ENCODE assay signal across 10 cellular contexts in genomic region chr10:104259999-104260774, GRCh38. TPM values are rescaled to one million over a fixed set of nuclear protein-coding genes. Genes with fewer than 3 reads are reported as not detected.
DNase-seq lines count a peak whose midpoint lies in the region; ATAC-seq, FAIRE-seq and TF ChIP-seq lines count a peak whose summit lies in the region.
"Had no signal": no experiment of that assay in that cellular context is flagged by ENCODE, and none has a peak within 500 bp of the region (broad histone marks: within the 10 kb centered on the region; RNA-seq: fewer than 3 reads in every experiment).

No MANE protein-coding gene starts in this region.

- no peak for ATAC-seq in left lung

- 69 to 77% methylated on average over 6 of the region's 6 CpGs for WGBS in thyroid gland, 2 donors

- intact Hi-C loops in left lung (cut with DNase I) = no loop called here
- intact Hi-C loops in thyroid gland (cut with DNase I) = no loop called here

- H3K36me3 ChIP-seq in bronchial epithelial cell (ENCODE audit: control insufficient read depth, insufficient read depth, low read length) = peaks cover 13% of the 10 kb centered on the region
- peaks cover 0 to 78% of the 10 kb centered on the region in 2 donors for H3K36me3 ChIP-seq in left lung
- H3K36me3 ChIP-seq in thyroid gland = peaks cover 16 to 21% of the 10 kb centered on the region in 2 donors
- H3K36me3 ChIP-seq in BE2C = peaks cover 51% of the 10 kb centered on the region

- H3K27ac ChIP-seq in left lung (peak overlapping the region; percentile 27 to 75), thyroid gland (peak overlapping the region; percentile 68 to 74 (median 71))

- TF ChIP-seq POLR2A in thyroid gland (IDR thresholded peaks at IDR 0.05) = no peak

- no peak overlapping the region for H3K4me3 Mint-ChIP-seq in activated CD4-positive, alpha-beta T cell treated with anti-CD3 and anti-CD28 coated beads, Interleukin-2, amount 10 ng/mL, durations not matched to agents 7 days and 5 days

- H3K4me1 ChIP-seq in left lung = peaks cover 15 to 84% of the 10 kb centered on the region in 2 donors
- H3K4me1 ChIP-seq in thyroid gland = peaks cover 25 to 51% of the 10 kb centered on the region in 2 donors
- H3K4me1 ChIP-seq in BE2C = no peaks in the 10 kb centered on the region; the same call in 1 of the 2 replicates

- H3K27me3 ChIP-seq in bronchial epithelial cell (ENCODE audit: control insufficient read depth, insufficient read depth, low read length) (no peaks in the 10 kb centered on the region), left lung (no peaks in the 10 kb centered on the region), thyroid gland (no peaks in the 10 kb centered on the region), BE2C (no peaks in the 10 kb centered on the region)

- TF ChIP-seq CTCF in bronchial epithelial cell (IDR thresholded peaks at IDR 0.05; ENCODE audit: insufficient read depth, low read length, severe bottlenecking) = no peak
- TF ChIP-seq CTCF in left lung (IDR thresholded peaks at IDR 0.05) = no peak
- no peak for TF ChIP-seq CTCF in thyroid gland (IDR thresholded peaks at IDR 0.05)
- TF ChIP-seq CTCF in D721Med (IDR thresholded peaks at IDR 0.05; ENCODE audit: insufficient read depth, missing control alignments) = no peak
- TF ChIP-seq CTCF in BE2C (IDR thresholded peaks at IDR 0.05; ENCODE audit: low read depth, low read length) = no peak

- no peaks in the 10 kb centered on the region for H3K27me3 Mint-ChIP-seq in activated CD4-positive, alpha-beta T cell treated with anti-CD3 and anti-CD28 coated beads, Interleukin-2, amount 10 ng/mL, durations not matched to agents 7 days and 5 days

- FAIRE-seq in bronchial epithelial cell (lab: Jason Lieb, UNC) = no peak
- no peak for FAIRE-seq in D721Med (lab: Jason Lieb, UNC)

- peak overlapping the region; percentile 84 for H3K27ac Mint-ChIP-seq in activated CD4-positive, alpha-beta T cell treated with anti-CD3 and anti-CD28 coated beads, Interleukin-2, amount 10 ng/mL, durations not matched to agents 7 days and 5 days

- H3K9me3 ChIP-seq in left lung (no peaks in the 10 kb centered on the region), thyroid gland (no peaks in the 10 kb centered on the region), BE2C (no peaks in the 10 kb centered on the region)

- POLR2A ChIA-PET in activated CD4-positive, alpha-beta T cell treated with anti-CD3 and anti-CD28 coated beads, Interleukin-2, amount 10 ng/mL, durations not matched to agents 7 days and 5 days (lab: Charles Lee) = no interaction called here

- DNase-seq in activated CD4-positive, alpha-beta T cell treated with anti-CD3 and anti-CD28 coated beads, Interleukin-2, amount 10 ng/mL, durations not matched to agents 7 days and 5 days = no peak
- no peak for DNase-seq in activated CD4-positive, alpha-beta T cell treated with anti-CD3 and anti-CD28 coated beads for 1 hour
- peak; percentile 38 for DNase-seq in bronchial epithelial cell (ENCODE audit: low read depth)
- DNase-seq in left lung = no peak
- DNase-seq in thyroid gland = peak; percentile 20 to 51
- no peak for DNase-seq in stimulated activated naive CD4-positive, alpha-beta T cell treated with Interleukin-2 at 50 U/mL for 16 hours (lab: John Stamatoyannopoulos, UW)
- no peak for DNase-seq in D721Med (ENCODE audit: insufficient read length, low spot score)
- DNase-seq in BE2C = no peak
- DNase-seq: activated CD4-positive, alpha-beta T cell treated with anti-CD3 and anti-CD28 coated beads, Interleukin-2, amount 50 U/mL, for 1 hour; NCI-H2171 had no signal

- no peaks in the 10 kb centered on the region for H3K9me3 Mint-ChIP-seq in activated CD4-positive, alpha-beta T cell treated with anti-CD3 and anti-CD28 coated beads, Interleukin-2, amount 10 ng/mL, durations not matched to agents 7 days and 5 days

- CTCF ChIA-PET in activated CD4-positive, alpha-beta T cell treated with anti-CD3 and anti-CD28 coated beads, Interleukin-2, amount 10 ng/mL, durations not matched to agents 7 days and 5 days (lab: Charles Lee) = interaction anchor here (0.9 to 1.1 kb wide), 2 partner anchors 15 to 16 kb away, joined by 3 to 6 read pairs; no protein-coding TSS in a partner anchor

- peaks cover 65% of the 10 kb centered on the region for H3K36me3 Mint-ChIP-seq in activated CD4-positive, alpha-beta T cell treated with anti-CD3 and anti-CD28 coated beads, Interleukin-2, amount 10 ng/mL, durations not matched to agents 7 days and 5 days (ENCODE audit: low read depth)

- H3K4me1 Mint-ChIP-seq in activated CD4-positive, alpha-beta T cell treated with anti-CD3 and anti-CD28 coated beads, Interleukin-2, amount 10 ng/mL, durations not matched to agents 7 days and 5 days = peaks cover 71% of the 10 kb centered on the region

- H3K4me3 ChIP-seq in bronchial epithelial cell (ENCODE audit: low read depth, low read length) (no peak overlapping the region), left lung (peak overlapping the region in 1 of 2 donors; percentile 8), thyroid gland (replicated peaks in 1 of 3) (no peak overlapping the region), BE2C (ENCODE audit: low read depth, low read length) (no peak overlapping the region)

RNA-seq across cellular contexts. Expression of gene GSTO1, which starts 5.5 kb away (rescaled TPM):
- total RNA-seq in activated CD4-positive, alpha-beta T cell treated with anti-CD3 and anti-CD28 coated beads, Interleukin-2, amount 10 ng/mL, durations not matched to agents 7 days and 5 days = 100 to 1,000 TPM; 129 to 139 TPM
- total RNA-seq in bronchial epithelial cell (75.8 and 158 TPM in 2 replicates), left lung (100 to 1,000 TPM; 106 to 157 TPM), thyroid gland (100 to 1,000 TPM in 2 of 4 donors, 10 to 100 TPM in 2; 86.1 to 129 (median 102) TPM)
- 83.4 TPM for polyA plus RNA-seq in BE2C (2012; ENCODE audit: insufficient read depth, insufficient read length, low read depth)

RNA-seq across cellular contexts. Expression of gene GSTO2, which starts 8.8 kb away (rescaled TPM):
- 1 to 10 TPM in 1 of 2 experiments, under 1 TPM in 1; 0.81 to 1.3 TPM for total RNA-seq in activated CD4-positive, alpha-beta T cell treated with anti-CD3 and anti-CD28 coated beads, Interleukin-2, amount 10 ng/mL, durations not matched to agents 7 days and 5 days
- total RNA-seq in bronchial epithelial cell = 24.7 and 29.2 TPM in 2 replicates
- 10 to 100 TPM in 1 of 2 donors, 1 to 10 TPM in 1; 9.5 to 13.4 TPM for total RNA-seq in left lung
- total RNA-seq in thyroid gland = 10 to 100 TPM in 3 of 4 donors, 1 to 10 TPM in 1; 7.5 to 16.3 (median 12.8) TPM
- 0.68 TPM for polyA plus RNA-seq in BE2C (2012; ENCODE audit: insufficient read depth, insufficient read length, low read depth)

RNA-seq across cellular contexts. Expression of gene CFAP43, which starts 28.0 kb away (rescaled TPM):
- not detected for total RNA-seq in activated CD4-positive, alpha-beta T cell treated with anti-CD3 and anti-CD28 coated beads, Interleukin-2, amount 10 ng/mL, durations not matched to agents 7 days and 5 days
- total RNA-seq in bronchial epithelial cell = 0.26 and 0.38 TPM in 2 replicates
- 1 to 10 TPM in 1 of 2 donors, under 1 TPM in 1; 0.70 to 7.4 TPM for total RNA-seq in left lung
- 10 to 100 TPM in 2 of 4 donors, 1 to 10 TPM in 2; 8.2 to 16.9 (median 11.5) TPM for total RNA-seq in thyroid gland
- polyA plus RNA-seq in BE2C (2012; ENCODE audit: insufficient read depth, insufficient read length, low read depth) = not detected

Comparison
In these comparisons a context has a peak if more than half of its experiments do, and no peak if none do; other contexts are left out.
1. DNase-seq: peak in bronchial epithelial cell (single experiment) and thyroid gland (2 of 2); none in activated CD4-positive, alpha-beta T cell treated with anti-CD3 and anti-CD28 coated beads, Interleukin-2, amount 10 ng/mL, durations not matched to agents 7 days and 5 days (single experiment), activated CD4-positive, alpha-beta T cell treated with anti-CD3 and anti-CD28 coated beads for 1 hour (single experiment), left lung (0 of 2), stimulated activated naive CD4-positive, alpha-beta T cell treated with Interleukin-2 at 50 U/mL for 16 hours (single experiment), D721Med (single experiment) and BE2C (single experiment).